In genomic region chr17:77492446-77493237, GRCh38 we compare ENCODE assay signal across 11 cellular contexts.
A peak's percentile ranks its signal among the peaks of the same experiment; 100 is the strongest.
DNase-seq lines count a peak whose midpoint lies in the region; ATAC-seq and TF ChIP-seq lines count a peak whose summit lies in the region.
"Had no signal": no experiment of that assay in that cellular context is flagged by ENCODE, and none has a peak within 500 bp of the region (broad histone marks: within the 10 kb centered on the region; RNA-seq: fewer than 3 reads in every experiment).

No MANE protein-coding gene starts in this region.

- no peaks in the 10 kb centered on the region for H3K27me3 Mint-ChIP-seq in activated CD8-positive, alpha-beta memory T cell treated with anti-CD3 and anti-CD28 coated beads, Interleukin-2, amount 10 ng/mL, durations not matched to agents 7 days and 5 days
- H3K27me3 Mint-ChIP-seq in effector memory CD8-positive, alpha-beta T cell = no peaks in the 10 kb centered on the region
- H3K27me3 Mint-ChIP-seq in Calu3 (ENCODE audit: unreplicated experiment) = no peaks in the 10 kb centered on the region

- H3K27me3 ChIP-seq in OCI-LY1 (ENCODE audit: insufficient read depth, low read length) = no peaks in the 10 kb centered on the region
- no peaks in the 10 kb centered on the region for H3K27me3 ChIP-seq in rectal smooth muscle tissue (ENCODE audit: control insufficient read depth, insufficient read depth, low read length)

- H3K79me2 ChIP-seq in OCI-LY1 (ENCODE audit: insufficient read depth, low read length) = no peaks in the 10 kb centered on the region

- intact Hi-C loops in Calu3 (cut with micrococcal nuclease; ENCODE audit: unreplicated experiment) = no loop called here

- H3K4me2 ChIP-seq in OCI-LY1 (ENCODE audit: low read length) = peak overlapping the region; percentile 49; the same call in 1 of the 2 replicates

- TF ChIP-seq CTCF in OCI-LY1 (IDR thresholded peaks at IDR 0.05; ENCODE audit: low read length) (no peak), Calu3 (IDR thresholded peaks at IDR 0.05; ENCODE audit: unreplicated experiment) (no peak)

- no peaks in the 10 kb centered on the region for H3K9me3 ChIP-seq in OCI-LY1 (ENCODE audit: low read length)

- H3K36me3 Mint-ChIP-seq in activated CD8-positive, alpha-beta memory T cell treated with anti-CD3 and anti-CD28 coated beads, Interleukin-2, amount 10 ng/mL, durations not matched to agents 7 days and 5 days = peaks cover 21% of the 10 kb centered on the region
- peaks cover 90% of the 10 kb centered on the region for H3K36me3 Mint-ChIP-seq in effector memory CD8-positive, alpha-beta T cell (ENCODE audit: insufficient read depth)
- H3K36me3 Mint-ChIP-seq in Calu3 (ENCODE audit: insufficient read depth, unreplicated experiment) = peaks cover 74% of the 10 kb centered on the region

- H3K4me1 ChIP-seq in OCI-LY1 (ENCODE audit: insufficient read depth, low read length, severe bottlenecking) (peaks cover 77% of the 10 kb centered on the region), rectal smooth muscle tissue (ENCODE audit: control insufficient read depth, insufficient read depth, low read length) (peaks cover 18% of the 10 kb centered on the region)

- H4K20me1 ChIP-seq in OCI-LY1 (ENCODE audit: insufficient read depth, low read length) = no peaks in the 10 kb centered on the region

- ATAC-seq in activated CD8-positive, alpha-beta memory T cell treated with anti-CD3 and anti-CD28 coated beads, Interleukin-2, amount 10 ng/mL, durations not matched to agents 7 days and 5 days = no peak
- ATAC-seq in effector memory CD8-positive, alpha-beta T cell (replicated peaks) = no peak

- H3K4me3 ChIP-seq in OCI-LY1 (ENCODE audit: low read depth, low read length, poor library complexity, severe bottlenecking) (no peak overlapping the region), rectal smooth muscle tissue (ENCODE audit: low read length) (no peak overlapping the region)

- H3K27ac Mint-ChIP-seq in activated CD8-positive, alpha-beta memory T cell treated with anti-CD3 and anti-CD28 coated beads, Interleukin-2, amount 10 ng/mL, durations not matched to agents 7 days and 5 days = peak overlapping the region; percentile 19
- H3K27ac Mint-ChIP-seq in effector memory CD8-positive, alpha-beta T cell = peak overlapping the region; percentile 77 to 95
- no peak overlapping the region for H3K27ac Mint-ChIP-seq in Calu3 (ENCODE audit: unreplicated experiment)

- no TSS peak for BruUV-seq in Calu3 (replicated peaks; lab: Mats Ljungman, UMichigan)

- H3K36me3 ChIP-seq in OCI-LY1 (ENCODE audit: insufficient read depth, low read length) (peaks cover 98% of the 10 kb centered on the region), rectal smooth muscle tissue (ENCODE audit: control insufficient read depth, insufficient read depth, low read length) (peaks cover 34% of the 10 kb centered on the region)

- no peaks in the 10 kb centered on the region for H3K9me3 Mint-ChIP-seq in activated CD8-positive, alpha-beta memory T cell treated with anti-CD3 and anti-CD28 coated beads, Interleukin-2, amount 10 ng/mL, durations not matched to agents 7 days and 5 days (ENCODE audit: low read depth)
- H3K9me3 Mint-ChIP-seq in effector memory CD8-positive, alpha-beta T cell = no peaks in the 10 kb centered on the region
- H3K9me3 Mint-ChIP-seq in Calu3 (ENCODE audit: low read depth, unreplicated experiment) = no peaks in the 10 kb centered on the region

- H3F3A ChIP-seq in OCI-LY1 (ENCODE audit: insufficient read depth, low read length) = peaks cover 7% of the 10 kb centered on the region

- H3K4me1 Mint-ChIP-seq in activated CD8-positive, alpha-beta memory T cell treated with anti-CD3 and anti-CD28 coated beads, Interleukin-2, amount 10 ng/mL, durations not matched to agents 7 days and 5 days = peaks cover 21% of the 10 kb centered on the region
- peaks cover 11 to 15% of the 10 kb centered on the region in 2 donors for H3K4me1 Mint-ChIP-seq in effector memory CD8-positive, alpha-beta T cell (ENCODE audit: low read depth in 2 of 2)
- no peaks in the 10 kb centered on the region for H3K4me1 Mint-ChIP-seq in Calu3 (ENCODE audit: low read depth, unreplicated experiment)

- H3K27ac ChIP-seq in OCI-LY1 (ENCODE audit: low read depth, low read length, poor library complexity, severe bottlenecking) (peak overlapping the region; percentile 87), rectal smooth muscle tissue (ENCODE audit: low read depth, low read length) (no peak overlapping the region)

- no peaks in the 10 kb centered on the region for H3K9me2 ChIP-seq in OCI-LY1 (ENCODE audit: low read depth, low read length)

- no peak for DNase-seq in activated CD8-positive, alpha-beta memory T cell treated with anti-CD3 and anti-CD28 coated beads, Interleukin-2, amount 10 ng/mL, durations not matched to agents 7 days and 5 days
- no peak for DNase-seq in activated CD8-positive, alpha-beta memory T cell treated with anti-CD3 and anti-CD28 coated beads for 24 hours
- DNase-seq in effector memory CD8-positive, alpha-beta T cell = no peak
- DNase-seq in stimulated activated CD4-positive, alpha-beta T cell treated with anti-CD3 and anti-CD28 coated beads, Interleukin-2, amount 100 ng/mL, for 48 hours = no peak
- DNase-seq in MV-4-11 (lab: John Stamatoyannopoulos, UW) (no peak), Calu3 (no peak)
- DNase-seq: ACHN, NCI-H2171 treated with DMSO at 0.1 percent for 48 hours, occipital lobe had no signal

- CTCF ChIA-PET in activated CD8-positive, alpha-beta memory T cell treated with anti-CD3 and anti-CD28 coated beads, Interleukin-2, amount 10 ng/mL, durations not matched to agents 7 days and 5 days (lab: Charles Lee) = interaction anchor here (1.4 to 8.5 kb wide), 4 partner anchors 24 to 161 kb away, joined by 4 to 126 read pairs (median 31); no protein-coding TSS in a partner anchor
- CTCF ChIA-PET in Calu3 (lab: Charles Lee) = interaction anchor here (3.1 kb wide), 1 partner anchor 62 kb away, joined by 7 read pairs; no protein-coding TSS in a partner anchor

- H3K4me3 Mint-ChIP-seq in activated CD8-positive, alpha-beta memory T cell treated with anti-CD3 and anti-CD28 coated beads, Interleukin-2, amount 10 ng/mL, durations not matched to agents 7 days and 5 days = no peak overlapping the region
- peak overlapping the region in 1 of 2 donors; percentile 34 for H3K4me3 Mint-ChIP-seq in effector memory CD8-positive, alpha-beta T cell
- no peak overlapping the region for H3K4me3 Mint-ChIP-seq in Calu3 (ENCODE audit: low read depth, unreplicated experiment)

- H3K9ac ChIP-seq in OCI-LY1 (ENCODE audit: low read length) (peak overlapping the region; percentile 22; the same call in 1 of the 2 replicates), rectal smooth muscle tissue (ENCODE audit: low read length) (peak overlapping the region; percentile 4)

- no peak overlapping the region for H2AFZ ChIP-seq in OCI-LY1 (ENCODE audit: low read length)
